Comparison of ENCODE assay signal across 39 cellular contexts in genomic region chr10:5147255-5147980, GRCh38. TPM values are rescaled to one million over a fixed set of nuclear protein-coding genes. Genes with fewer than 3 reads are reported as not detected.
DNase-seq lines count a peak whose midpoint lies in the region; ATAC-seq and TF ChIP-seq lines count a peak whose summit lies in the region.
"Had no signal": no experiment of that assay in that cellular context is flagged by ENCODE, and none has a peak within 500 bp of the region (broad histone marks: within the 10 kb centered on the region; RNA-seq: fewer than 3 reads in every experiment).

No MANE protein-coding gene starts in this region.

- in situ Hi-C loops in mammary epithelial cell (cut with MboI; ENCODE audit: low sequenced_read_pairs in 2 of 2), result no loop called here

- ATAC-seq in WTC11 (no peak), GM18520 (IDR thresholded peaks at IDR 0.05; ENCODE audit: unreplicated experiment) (no peak)
- ATAC-seq: activated T-cell treated with anti-CD3 and anti-CD28 coated beads, Interleukin-2, amount 50 U/mL, for 72 hours; gastrocnemius medialis; left ventricle myocardium superior; natural killer cell treated with Interleukin-12 subunit alpha and Interleukin-12 subunit beta and Interleukin-15 and Interleukin-18, amount 100 ng/mL, for 72 hours; PC-3; Right ventricle myocardium inferior had no signal

- TF ChIP-seq CTCF in Caco-2 (IDR thresholded peaks at IDR 0.05; ENCODE audit: insufficient read depth in 1 of 2, low read depth in 1 of 2, low read length in 1 of 2, severe bottlenecking in 1 of 2, unreplicated experiment in 1 of 2) (no peak), WTC11 (IDR thresholded peaks at IDR 0.05) (no peak), mammary epithelial cell (conservative IDR thresholded peaks at IDR 0.05 in 1 of 2, IDR thresholded peaks at IDR 0.05 in 1 of 2; ENCODE audit: extremely low read depth in 1 of 2, insufficient read depth in 1 of 2, low read depth in 1 of 2, low read length in 2 of 2) (no peak)

- no peak overlapping the region for H2AFZ ChIP-seq in mammary epithelial cell (ENCODE audit: low read depth, low read length)

- CTCF ChIA-PET in Caco-2 (lab: Charles Lee) (no interaction called here), WTC11 (lab: Charles Lee) (no interaction called here), mammary epithelial cell (lab: Charles Lee; ENCODE audit: low non-redundant PET) (no interaction called here)

- H3K4me2 ChIP-seq in mammary epithelial cell (ENCODE audit: insufficient read depth, low read depth, low read length), result no peak overlapping the region
- H3K4me2 ChIP-seq: SK-N-SH had no signal

- no peak overlapping the region for H3K4me3 ChIP-seq in Caco-2 (ENCODE audit: low read depth, low read length)
- no peak overlapping the region for H3K4me3 ChIP-seq in muscle layer of duodenum (ENCODE audit: low read depth in 1 of 2, low read length in 2 of 2)
- no peak overlapping the region for H3K4me3 ChIP-seq in mammary epithelial cell (replicated peaks in 1 of 3; ENCODE audit: insufficient read depth in 1 of 3, low read depth in 2 of 3, low read length in 3 of 3)
- H3K4me3 ChIP-seq: esophagus squamous epithelium, gastrocnemius medialis, skin epidermis, testis, uterus had no signal

- H4K20me1 ChIP-seq in mammary epithelial cell (ENCODE audit: insufficient read depth, low read length), result no peaks in the 10 kb centered on the region

- peaks cover 50% of the 10 kb centered on the region for H3K9me3 Mint-ChIP-seq in Caco-2 (ENCODE audit: unreplicated experiment)
- H3K9me3 Mint-ChIP-seq in WTC11, result peaks cover 55% of the 10 kb centered on the region

- intact Hi-C loops in Caco-2 (cut with micrococcal nuclease; ENCODE audit: unreplicated experiment), result loop anchor here (1.0 to 5.0 kb wide), 6 partner anchors 40 to 136 kb away; partner anchors contain the start of genes AKR1C3 and AKR1C4
- intact Hi-C loops in mammary epithelial cell (cut with micrococcal nuclease), result no loop called here

- H3K9ac ChIP-seq in mammary epithelial cell (ENCODE audit: insufficient read depth, low read length), result no peak overlapping the region
- H3K9ac ChIP-seq: SK-N-SH had no signal

- H3K9me3 ChIP-seq in Caco-2 (peaks cover 59% of the 10 kb centered on the region), muscle layer of duodenum (ENCODE audit: control insufficient read depth in 1 of 2, low read length in 2 of 2) (peaks cover 0 to 2% of the 10 kb centered on the region in 2 donors), mammary epithelial cell (replicated peaks; ENCODE audit: insufficient read depth, low read length) (no peaks in the 10 kb centered on the region)
- H3K9me3 ChIP-seq: gastrocnemius medialis, SK-N-SH, testis, uterus had no signal

- H3K36me3 ChIP-seq in Caco-2 (ENCODE audit: control insufficient read depth, insufficient read depth, low read length) (peaks cover 3% of the 10 kb centered on the region), muscle layer of duodenum (ENCODE audit: control insufficient read depth in 1 of 2, insufficient read depth in 2 of 2, low read length in 2 of 2) (no peaks in the 10 kb centered on the region), mammary epithelial cell (ENCODE audit: insufficient read depth, low read length) (no peaks in the 10 kb centered on the region)
- H3K36me3 ChIP-seq: esophagus squamous epithelium, gastrocnemius medialis, uterus had no signal

- H3K79me2 ChIP-seq in mammary epithelial cell (ENCODE audit: insufficient read depth, low read length), result no peaks in the 10 kb centered on the region

- H3K4me3 Mint-ChIP-seq in Caco-2 (ENCODE audit: unreplicated experiment) (peak overlapping the region; percentile 53), WTC11 (no peak overlapping the region)
- H3K4me3 Mint-ChIP-seq: activated CD4-positive, alpha-beta memory T cell treated with anti-CD3 and anti-CD28 coated beads for 36 hours; activated T-cell treated with anti-CD3 and anti-CD28 coated beads, Interleukin-2, amount 50 U/mL, for 72 hours; CD4-positive, CD25-positive, alpha-beta regulatory T cell; dendritic cell treated with granulocyte-macrophage colony-stimulating factor and Interleukin-4, amounts not matched to agents 40 ng/mL and 50 ng/mL, for 4 days; natural killer cell treated with Interleukin-12 subunit alpha and Interleukin-12 subunit beta and Interleukin-15 and Interleukin-18, amount 100 ng/mL, for 72 hours; T-helper 1 cell treated with Interleukin-12 subunit alpha and Interleukin-12 subunit beta and Interleukin-4 antibody, amounts not matched to agents 30 μg/mL and 1 μg/mL, for 36 hours had no signal

- POLR2A ChIA-PET in Caco-2 (lab: Charles Lee), result no interaction called here
- POLR2A ChIA-PET in WTC11 (lab: Charles Lee), result no interaction called here

- WGBS in mammary epithelial cell (ENCODE audit: low coverage, missing lambda C conversion rate), result 53% methylated on average over 5 of the region's 5 CpGs

- H3K27ac ChIP-seq in muscle layer of duodenum (ENCODE audit: low read length), result peak overlapping the region; percentile 27
- no peak overlapping the region for H3K27ac ChIP-seq in mammary epithelial cell (ENCODE audit: insufficient read depth, low read depth, low read length)
- H3K27ac ChIP-seq: esophagus squamous epithelium, gastrocnemius medialis, HL-60, skin epidermis, testis, uterus had no signal

- BruUV-seq in Caco-2 (replicated peaks; lab: Mats Ljungman, UMichigan) (no TSS peak), mammary epithelial cell (replicated peaks; lab: Mats Ljungman, UMichigan) (no TSS peak)

- DNase-seq in Caco-2 (peak; percentile 84 to 85), WTC11 (ENCODE audit: low spot score) (no peak), iris pigment epithelial cell (ENCODE audit: low read depth) (peak; percentile 2), SW 1271 (lab: John Stamatoyannopoulos, UW) (no peak), middle frontal gyrus (ENCODE audit: extremely low spot score, low spot score) (no peak), mammary epithelial cell (no peak)
- DNase-seq: activated CD4-positive, alpha-beta memory T cell treated with anti-CD3 and anti-CD28 coated beads for 36 hours; activated CD4-positive, alpha-beta T cell treated with anti-CD3 and anti-CD28 coated beads for 1 hour; activated naive CD4-positive, alpha-beta T cell; activated T-cell treated with anti-CD3 and anti-CD28 coated beads, Interleukin-2, amount 50 U/mL, for 72 hours; AML-193; CD4-positive, CD25-positive, alpha-beta regulatory T cell; central memory CD4-positive, alpha-beta T cell; esophagus squamous epithelium; gastrocnemius medialis; hippocampal formation; Karpas-422; left ventricle myocardium superior; NCI-H1417 treated with DMSO at 0.1 percent for 48 hours; NCI-H2081; NCI-H226; NCI-H526 treated with DMSO at 0.1 percent for 48 hours; PC-3; retina; SK-N-SH; stimulated activated naive CD4-positive, alpha-beta T cell treated with Interleukin-2 at 50 U/mL for 16 hours; testis; uterus had no signal

- H3K36me3 Mint-ChIP-seq in Caco-2 (ENCODE audit: insufficient read depth, unreplicated experiment), result peaks cover 28% of the 10 kb centered on the region
- peaks cover 17% of the 10 kb centered on the region for H3K36me3 Mint-ChIP-seq in WTC11
- H3K36me3 Mint-ChIP-seq: CD4-positive, CD25-positive, alpha-beta regulatory T cell; natural killer cell treated with Interleukin-12 subunit alpha and Interleukin-12 subunit beta and Interleukin-15 and Interleukin-18, amount 100 ng/mL, for 72 hours had no signal

- H3K4me1 Mint-ChIP-seq in Caco-2 (ENCODE audit: low read depth, unreplicated experiment) (peaks cover 34% of the 10 kb centered on the region), WTC11 (no peaks in the 10 kb centered on the region)
- H3K4me1 Mint-ChIP-seq: CD4-positive, CD25-positive, alpha-beta regulatory T cell had no signal

- H3K4me1 ChIP-seq in Caco-2 (peaks cover 43% of the 10 kb centered on the region), muscle layer of duodenum (ENCODE audit: control insufficient read depth in 1 of 2, insufficient read depth in 2 of 2, low read length in 2 of 2) (no peaks in the 10 kb centered on the region), mammary epithelial cell (ENCODE audit: insufficient read depth, low read length) (no peaks in the 10 kb centered on the region)
- H3K4me1 ChIP-seq: esophagus squamous epithelium, gastrocnemius medialis, testis, uterus had no signal

- H3K27me3 ChIP-seq in Caco-2 (replicated peaks; ENCODE audit: control insufficient read depth, insufficient read depth, low read length) (no peaks in the 10 kb centered on the region), muscle layer of duodenum (ENCODE audit: low read depth, low read length) (no peaks in the 10 kb centered on the region), mammary epithelial cell (ENCODE audit: insufficient read depth, low read length) (no peaks in the 10 kb centered on the region)
- H3K27me3 ChIP-seq: esophagus squamous epithelium, gastrocnemius medialis, testis, uterus had no signal

- dilution Hi-C loops in mammary epithelial cell (cut with HindIII; ENCODE audit: low sequenced_read_pairs), result loop anchor here (5.0 kb wide), 1 partner anchor 50 kb away; no protein-coding TSS in a partner anchor

- H3K27me3 Mint-ChIP-seq in Caco-2 (ENCODE audit: insufficient read depth, unreplicated experiment), result no peaks in the 10 kb centered on the region
- H3K27me3 Mint-ChIP-seq in WTC11 (ENCODE audit: low read depth), result no peaks in the 10 kb centered on the region; the same call in 1 of the 2 replicates
- H3K27me3 Mint-ChIP-seq: activated CD4-positive, alpha-beta memory T cell treated with anti-CD3 and anti-CD28 coated beads for 36 hours; CD4-positive, CD25-positive, alpha-beta regulatory T cell; dendritic cell treated with granulocyte-macrophage colony-stimulating factor and Interleukin-4, amounts not matched to agents 40 ng/mL and 50 ng/mL, for 4 days; natural killer cell treated with Interleukin-12 subunit alpha and Interleukin-12 subunit beta and Interleukin-15 and Interleukin-18, amount 100 ng/mL, for 72 hours had no signal

- H3K27ac Mint-ChIP-seq in Caco-2 (ENCODE audit: unreplicated experiment), result peak overlapping the region; percentile 91
- no peak overlapping the region for H3K27ac Mint-ChIP-seq in WTC11
- H3K27ac Mint-ChIP-seq: activated CD4-positive, alpha-beta memory T cell treated with anti-CD3 and anti-CD28 coated beads for 36 hours; activated T-cell treated with anti-CD3 and anti-CD28 coated beads, Interleukin-2, amount 50 U/mL, for 72 hours; CD4-positive, CD25-positive, alpha-beta regulatory T cell; dendritic cell treated with granulocyte-macrophage colony-stimulating factor and Interleukin-4, amounts not matched to agents 40 ng/mL and 50 ng/mL, for 4 days; natural killer cell treated with Interleukin-12 subunit alpha and Interleukin-12 subunit beta and Interleukin-15 and Interleukin-18, amount 100 ng/mL, for 72 hours; T-helper 1 cell treated with Interleukin-12 subunit alpha and Interleukin-12 subunit beta and Interleukin-4 antibody, amounts not matched to agents 30 μg/mL and 1 μg/mL, for 36 hours had no signal

RNA-seq across cellular contexts. Expression of gene AKR1C8, which starts 37.5 kb away (rescaled TPM):
- total RNA-seq in Caco-2 (2022) (not detected in 2 replicates), WTC11 (2021) (not detected in 3 replicates), mammary epithelial cell (not detected)
- not detected for polyA plus RNA-seq in mammary epithelial cell
- polyA minus RNA-seq in mammary epithelial cell, result not detected
- total RNA-seq: activated T-cell treated with anti-CD3 and anti-CD28 coated beads, Interleukin-2, amount 50 U/mL, for 72 hours; esophagus squamous epithelium; osteoblast; PC-3; Right ventricle myocardium inferior; uterus had no signal
- polyA plus RNA-seq: SK-N-SH had no signal

RNA-seq across cellular contexts. Expression of gene AKR1C4, which starts 49.2 kb away (rescaled TPM):
- total RNA-seq in Caco-2 (2022), result 0.25 and 0.28 TPM in 2 replicates
- total RNA-seq in WTC11 (2021), result not detected in 3 replicates
- not detected for total RNA-seq in mammary epithelial cell
- not detected for polyA plus RNA-seq in mammary epithelial cell
- polyA minus RNA-seq in mammary epithelial cell, result not detected
- total RNA-seq: A673; activated CD4-positive, alpha-beta memory T cell treated with anti-CD3 and anti-CD28 coated beads for 36 hours; activated T-cell treated with anti-CD3 and anti-CD28 coated beads, Interleukin-2, amount 50 U/mL, for 72 hours; CD4-positive, CD25-positive, alpha-beta regulatory T cell; esophagus squamous epithelium; H4; left ventricle myocardium superior; natural killer cell treated with Interleukin-12 subunit alpha and Interleukin-12 subunit beta and Interleukin-15 and Interleukin-18, amount 100 ng/mL, for 72 hours; osteoblast; PC-3; Right ventricle myocardium inferior; uterus had no signal
- polyA plus RNA-seq: CD4-positive, CD25-positive, alpha-beta regulatory T cell; SK-N-SH had no signal

RNA-seq across cellular contexts. Expression of gene AKR1C3, which starts 53.2 kb away (rescaled TPM):
- total RNA-seq in Caco-2 (2022) (96.8 and 115 TPM in 2 replicates), WTC11 (2021) (6.7 to 9.0 TPM (median 8.6 TPM) in 3 replicates), mammary epithelial cell (10 to 100 TPM; 18.8 to 50.7 TPM)
- 54.6 TPM for polyA plus RNA-seq in mammary epithelial cell
- polyA minus RNA-seq in mammary epithelial cell, result 55.8 TPM

Comparison
In these comparisons a context has a peak if more than half of its experiments do, and no peak if none do; other contexts are left out.
1. DNase-seq: peak in Caco-2 (2 of 2) and iris pigment epithelial cell (single experiment); none in WTC11 (single experiment), SW 1271 (0 of 2), middle frontal gyrus (single experiment) and mammary epithelial cell (single experiment).